ENCODE assay signal across 8 cellular contexts in the genomic region with DNA sequence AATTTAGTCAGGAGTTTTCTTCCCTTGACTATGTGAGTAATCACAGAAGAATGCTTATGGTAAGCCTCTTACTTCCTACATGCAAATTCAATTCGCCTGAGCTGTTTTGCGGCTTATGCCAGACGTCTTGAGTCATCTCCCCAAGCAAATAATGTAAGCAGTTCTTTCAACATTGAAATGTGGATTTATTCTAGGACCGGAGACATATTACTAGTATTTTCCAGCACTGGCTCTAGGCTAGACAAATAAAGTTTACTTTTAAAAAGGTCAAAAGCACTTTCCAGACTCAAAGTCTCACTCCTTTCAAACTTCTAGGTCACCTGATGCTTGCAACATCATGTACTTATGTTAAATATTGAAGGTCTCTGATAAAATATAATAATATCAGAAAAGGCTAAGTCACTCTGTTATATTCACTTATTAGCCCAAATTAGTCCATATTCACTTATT. TPM values are rescaled to one million over a fixed set of nuclear protein-coding genes. Genes with fewer than 3 reads are reported as not detected.
A peak's percentile ranks its signal among the peaks of the same experiment; 100 is the strongest.
DNase-seq lines count a peak whose midpoint lies in the region; ATAC-seq and TF ChIP-seq lines count a peak whose summit lies in the region.

No MANE protein-coding gene starts in this region.

- peak; percentile 40 to 48 for DNase-seq in Caco-2
- DNase-seq in activated T-helper 1 cell treated with anti-CD3 and anti-CD28 coated beads, Interleukin-12 subunit alpha, Interleukin-12 subunit beta, Interleukin-2, Interleukin-4 antibody, amounts not matched to agents 30 ng/mL and 10 ng/mL and 1 ng/mL, durations not matched to agents 14 hours and 24 hours and 36 hours (ENCODE audit: low spot score): no peak
- DNase-seq in iPS DF 19.7 (ENCODE audit: low read depth, low spot score): peak; percentile 12
- no peak for DNase-seq in vagina (ENCODE audit: extremely low spot score in 2 of 2)
- DNase-seq in endothelial cell (ENCODE audit: low spot score): no peak
- no peak for DNase-seq in COLO668 (lab: John Stamatoyannopoulos, UW; ENCODE audit: unreplicated experiment)

- no peak for TF ChIP-seq POLR2A in vagina (IDR thresholded peaks at IDR 0.05)

- TF ChIP-seq CTCF in Caco-2 (IDR thresholded peaks at IDR 0.05; ENCODE audit: insufficient read depth in 1 of 2, low read depth in 1 of 2, low read length in 1 of 2, severe bottlenecking in 1 of 2, unreplicated experiment in 1 of 2) (no peak), vagina (IDR thresholded peaks at IDR 0.05) (no peak), endothelial cell (IDR thresholded peaks at IDR 0.05; ENCODE audit: unreplicated experiment) (no peak)

- no peaks in the 10 kb centered on the region for H3K27me3 Mint-ChIP-seq in Caco-2 (ENCODE audit: insufficient read depth, unreplicated experiment)
- no peaks in the 10 kb centered on the region for H3K27me3 Mint-ChIP-seq in activated T-helper 1 cell treated with anti-CD3 and anti-CD28 coated beads, Interleukin-12 subunit alpha, Interleukin-12 subunit beta, Interleukin-2, Interleukin-4 antibody, amounts not matched to agents 30 ng/mL and 10 ng/mL and 1 ng/mL, durations not matched to agents 14 hours and 24 hours and 36 hours (ENCODE audit: insufficient read depth)
- H3K27me3 Mint-ChIP-seq in endothelial cell (ENCODE audit: unreplicated experiment): no peaks in the 10 kb centered on the region

- no peaks in the 10 kb centered on the region for H3K36me3 ChIP-seq in Caco-2 (ENCODE audit: control insufficient read depth, insufficient read depth, low read length)
- H3K36me3 ChIP-seq in vagina: no peaks in the 10 kb centered on the region

- POLR2A ChIA-PET in Caco-2 (lab: Charles Lee): no interaction called here

- intact Hi-C loops in Caco-2 (cut with micrococcal nuclease; ENCODE audit: unreplicated experiment): loop anchor here (2.0 kb wide), 1 partner anchor 37 kb away; no protein-coding TSS in a partner anchor
- intact Hi-C loops in activated T-helper 1 cell treated with anti-CD3 and anti-CD28 coated beads, Interleukin-12 subunit alpha, Interleukin-12 subunit beta, Interleukin-2, Interleukin-4 antibody, amounts not matched to agents 30 ng/mL and 10 ng/mL and 1 ng/mL, durations not matched to agents 14 hours and 24 hours and 36 hours (cut with micrococcal nuclease): loop anchor here (1.0 kb wide), 1 partner anchor 75 kb away; no protein-coding TSS in a partner anchor
- intact Hi-C loops in vagina (cut with DNase I): loop anchor here (10.0 kb wide), 1 partner anchor 169 kb away; no protein-coding TSS in a partner anchor

- H3K9me3 Mint-ChIP-seq in Caco-2 (ENCODE audit: unreplicated experiment) (peaks cover 16% of the 10 kb centered on the region), endothelial cell (ENCODE audit: unreplicated experiment) (no peaks in the 10 kb centered on the region)
- no peaks in the 10 kb centered on the region for H3K9me3 Mint-ChIP-seq in activated T-helper 1 cell treated with anti-CD3 and anti-CD28 coated beads, Interleukin-12 subunit alpha, Interleukin-12 subunit beta, Interleukin-2, Interleukin-4 antibody, amounts not matched to agents 30 ng/mL and 10 ng/mL and 1 ng/mL, durations not matched to agents 14 hours and 24 hours and 36 hours

- H3K9me3 ChIP-seq in Caco-2: 0 out of 2 replicates have a peak, but pooled peaks cover 4% of the 10 kb centered on the region
- H3K9me3 ChIP-seq in vagina: no peaks in the 10 kb centered on the region

- H3K4me1 Mint-ChIP-seq in Caco-2 (ENCODE audit: low read depth, unreplicated experiment) (peaks cover 20% of the 10 kb centered on the region), endothelial cell (ENCODE audit: unreplicated experiment) (peaks cover 8% of the 10 kb centered on the region)
- peaks cover 9% of the 10 kb centered on the region for H3K4me1 Mint-ChIP-seq in activated T-helper 1 cell treated with anti-CD3 and anti-CD28 coated beads, Interleukin-12 subunit alpha, Interleukin-12 subunit beta, Interleukin-2, Interleukin-4 antibody, amounts not matched to agents 30 ng/mL and 10 ng/mL and 1 ng/mL, durations not matched to agents 14 hours and 24 hours and 36 hours (ENCODE audit: low read depth)

- H3K4me3 Mint-ChIP-seq in Caco-2 (ENCODE audit: unreplicated experiment) (no peak overlapping the region), endothelial cell (ENCODE audit: unreplicated experiment) (no peak overlapping the region)
- no peak overlapping the region for H3K4me3 Mint-ChIP-seq in activated T-helper 1 cell treated with anti-CD3 and anti-CD28 coated beads, Interleukin-12 subunit alpha, Interleukin-12 subunit beta, Interleukin-2, Interleukin-4 antibody, amounts not matched to agents 30 ng/mL and 10 ng/mL and 1 ng/mL, durations not matched to agents 14 hours and 24 hours and 36 hours

- H3K27ac ChIP-seq in vagina: peak overlapping the region; percentile 70

- H3K4me1 ChIP-seq in Caco-2 (peaks cover 24% of the 10 kb centered on the region), vagina (peaks cover 6% of the 10 kb centered on the region)

- H3K36me3 Mint-ChIP-seq in Caco-2 (ENCODE audit: insufficient read depth, unreplicated experiment) (no peaks in the 10 kb centered on the region), endothelial cell (ENCODE audit: low read depth, unreplicated experiment) (peaks cover 5% of the 10 kb centered on the region)
- no peaks in the 10 kb centered on the region for H3K36me3 Mint-ChIP-seq in activated T-helper 1 cell treated with anti-CD3 and anti-CD28 coated beads, Interleukin-12 subunit alpha, Interleukin-12 subunit beta, Interleukin-2, Interleukin-4 antibody, amounts not matched to agents 30 ng/mL and 10 ng/mL and 1 ng/mL, durations not matched to agents 14 hours and 24 hours and 36 hours (ENCODE audit: low read depth)

- CTCF ChIA-PET in Caco-2 (lab: Charles Lee): no interaction called here

- H3K27me3 ChIP-seq in Caco-2 (replicated peaks; ENCODE audit: control insufficient read depth, insufficient read depth, low read length) (no peaks in the 10 kb centered on the region), vagina (no peaks in the 10 kb centered on the region)

- BruUV-seq in Caco-2 (replicated peaks; lab: Mats Ljungman, UMichigan): no TSS peak

- H3K27ac Mint-ChIP-seq in Caco-2 (ENCODE audit: unreplicated experiment) (peak overlapping the region; percentile 11), endothelial cell (ENCODE audit: unreplicated experiment) (no peak overlapping the region)
- peak overlapping the region; percentile 10 for H3K27ac Mint-ChIP-seq in activated T-helper 1 cell treated with anti-CD3 and anti-CD28 coated beads, Interleukin-12 subunit alpha, Interleukin-12 subunit beta, Interleukin-2, Interleukin-4 antibody, amounts not matched to agents 30 ng/mL and 10 ng/mL and 1 ng/mL, durations not matched to agents 14 hours and 24 hours and 36 hours

- ATAC-seq in GM19438 (IDR thresholded peaks at IDR 0.05; ENCODE audit: low read depth, unreplicated experiment) (peak; percentile 85), HG03439 (IDR thresholded peaks at IDR 0.05; ENCODE audit: unreplicated experiment) (peak; percentile 96)

- H3K4me3 ChIP-seq in Caco-2 (ENCODE audit: low read depth, low read length): no peak overlapping the region
- H3K4me3 ChIP-seq in vagina: no peak overlapping the region

RNA-seq across cellular contexts. Expression of a gene that starts 38.1 kb away (rescaled TPM):
- total RNA-seq in Caco-2 (2022) (not detected in 2 replicates), vagina (not detected), endothelial cell (ENCODE audit: unreplicated experiment) (not detected)
- not detected in 2 replicates for total RNA-seq in activated T-helper 1 cell treated with anti-CD3 and anti-CD28 coated beads, Interleukin-12 subunit alpha, Interleukin-12 subunit beta, Interleukin-2, Interleukin-4 antibody, amounts not matched to agents 30 ng/mL and 10 ng/mL and 1 ng/mL, durations not matched to agents 14 hours and 24 hours and 36 hours

Comparison
In these comparisons a context has a peak if more than half of its experiments do, and no peak if none do; other contexts are left out.
1. DNase-seq: peak in Caco-2 (2 of 2) and iPS DF 19.7 (single experiment); none in activated T-helper 1 cell treated with anti-CD3 and anti-CD28 coated beads, Interleukin-12 subunit alpha, Interleukin-12 subunit beta, Interleukin-2, Interleukin-4 antibody, amounts not matched to agents 30 ng/mL and 10 ng/mL and 1 ng/mL, durations not matched to agents 14 hours and 24 hours and 36 hours (single experiment), vagina (0 of 2), endothelial cell (single experiment) and COLO668 (single experiment).